In the genomic region with DNA sequence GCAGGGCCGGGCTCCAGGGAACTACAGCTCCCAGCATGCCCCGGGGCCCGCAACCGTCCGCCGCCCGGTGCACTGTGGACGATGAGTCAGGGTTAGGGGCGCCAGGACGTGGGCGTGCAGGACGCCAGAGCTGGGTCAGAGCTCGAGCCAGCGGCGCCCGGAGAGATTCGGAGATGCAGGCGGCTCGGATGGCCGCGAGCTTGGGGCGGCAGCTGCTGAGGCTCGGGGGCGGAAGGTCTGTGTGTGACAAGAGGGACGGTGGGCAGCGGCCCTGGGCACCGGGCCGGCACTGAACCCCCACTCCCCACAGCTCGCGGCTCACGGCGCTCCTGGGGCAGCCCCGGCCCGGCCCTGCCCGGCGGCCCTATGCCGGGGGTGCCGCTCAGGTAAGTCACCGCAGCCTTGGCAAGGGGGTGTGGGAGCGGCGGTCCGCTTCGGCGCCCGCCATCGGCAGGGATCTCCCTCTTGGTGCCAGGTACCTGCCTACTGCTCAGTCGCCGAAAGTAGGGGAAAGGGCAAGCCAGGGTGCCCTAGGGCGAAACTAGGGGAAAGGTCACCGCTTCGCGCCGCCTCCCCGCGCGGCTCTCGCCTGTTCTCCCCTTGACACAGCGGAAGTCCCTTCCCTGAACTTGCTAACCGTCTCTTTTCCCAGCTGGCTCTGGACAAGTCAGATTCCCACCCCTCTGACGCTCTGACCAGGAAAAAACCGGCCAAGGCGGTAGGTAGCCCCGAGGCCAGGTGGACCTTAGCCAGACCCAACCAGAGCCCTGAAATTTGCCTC, we compare ENCODE assay signal across 8 cellular contexts. TPM values are rescaled to one million over a fixed set of nuclear protein-coding genes. Genes with fewer than 3 reads are reported as not detected.
DNase-seq lines count a peak whose midpoint lies in the region; ATAC-seq and TF ChIP-seq lines count a peak whose summit lies in the region.

A gene (plus strand): TSS at position 127 of the 781 bp plus-strand sequence. CDS start 47 bp downstream, at position 174.
A gene (minus strand): TSS at position 25 of the 781 bp plus-strand sequence.

- H3K9me3 ChIP-seq in BLaER1 treated with 17β-estradiol and CSF1 and Interleukin-3, amounts not matched to agents 10 nM and 100 nM (replicated peaks in 1 of 11), result no peaks in the 10 kb centered on the region
- H3K9me3 ChIP-seq in HUES6 (ENCODE audit: control insufficient read depth, insufficient read depth, low read depth, low read length) (no peaks in the 10 kb centered on the region), SK-N-MC (ENCODE audit: low read depth, low read length) (no peaks in the 10 kb centered on the region), gastroesophageal sphincter (no peaks in the 10 kb centered on the region), neutrophil (no peaks in the 10 kb centered on the region)

- ATAC-seq in GM19351 (IDR thresholded peaks at IDR 0.05; ENCODE audit: unreplicated experiment) (peak; percentile 55), gastroesophageal sphincter (peak; percentile 89)

- 0% methylated on average over 1 of the region's 63 CpGs; no CpG with 5 or more reads in 1 of the 2 donors for WGBS in gastroesophageal sphincter (ENCODE audit: low coverage in 1 of 2), 2 donors

- DNase-seq in SK-N-MC (ENCODE audit: low read depth, low spot score) (no peak), superior temporal gyrus (ENCODE audit: extremely low spot score) (peak; percentile 90)
- DNase-seq in activated naive CD4-positive, alpha-beta T cell treated with anti-CD3 and anti-CD28 coated beads, Interleukin-2, amount 50 U/mL, for 16 hours, result peak; percentile 76

- TF ChIP-seq EP300 in gastroesophageal sphincter (IDR thresholded peaks at IDR 0.05), result no peak

- peak within 1 kb of the TSS; percentile 82 to 92 (median 87) for H3K27ac ChIP-seq in BLaER1 treated with 17β-estradiol and CSF1 and Interleukin-3, amounts not matched to agents 10 nM and 100 nM
- H3K27ac ChIP-seq in HUES6 (ENCODE audit: low read depth, low read length) (peak within 1 kb of the TSS; percentile 91), SK-N-MC (peak within 1 kb of the TSS; percentile 98), gastroesophageal sphincter (peak within 1 kb of the TSS; percentile 86 to 98 (median 92)), neutrophil (peak within 1 kb of the TSS; percentile 75)

- peaks cover 51 to 71% (median 59%) of the 10 kb centered on the region in 10 experiments for H3K4me1 ChIP-seq in BLaER1 treated with 17β-estradiol and CSF1 and Interleukin-3, amounts not matched to agents 10 nM and 100 nM
- H3K4me1 ChIP-seq in HUES6 (ENCODE audit: control insufficient read depth, insufficient read depth, low read length), result peaks cover 44% of the 10 kb centered on the region
- peaks cover 6 to 73% (median 34%) of the 10 kb centered on the region in 3 donors for H3K4me1 ChIP-seq in gastroesophageal sphincter
- H3K4me1 ChIP-seq in neutrophil (ENCODE audit: control insufficient read depth in 1 of 2, insufficient read depth in 1 of 2, low read depth in 1 of 2, low read length in 1 of 2), result peaks cover 33 to 43% of the 10 kb centered on the region in 2 experiments

- peaks cover 26 to 67% (median 50%) of the 10 kb centered on the region in 11 experiments; a peak in 20 of 22 replicates for H4K20me1 ChIP-seq in BLaER1 treated with 17β-estradiol and CSF1 and Interleukin-3, amounts not matched to agents 10 nM and 100 nM

- peak; percentile 57 to 75 for TF ChIP-seq POLR2A in gastroesophageal sphincter (IDR thresholded peaks at IDR 0.05)

- H3K4me3 ChIP-seq in BLaER1 treated with 17β-estradiol and CSF1 and Interleukin-3, amounts not matched to agents 10 nM and 100 nM, result peak within 1 kb of the TSS; percentile 88 to 99 (median 94)
- H3K4me3 ChIP-seq in HUES6 (ENCODE audit: low read depth, low read length), result peak within 1 kb of the TSS; percentile 90
- peak within 1 kb of the TSS; percentile 90 for H3K4me3 ChIP-seq in SK-N-MC
- peak within 1 kb of the TSS; percentile 62 to 81 for H3K4me3 ChIP-seq in gastroesophageal sphincter
- H3K4me3 ChIP-seq in neutrophil (ENCODE audit: low read depth in 1 of 2, low read length in 1 of 2), result peak within 1 kb of the TSS; percentile 89 to 90

- H3K4me2 ChIP-seq in BLaER1 treated with 17β-estradiol and CSF1 and Interleukin-3, amounts not matched to agents 10 nM and 100 nM, result peak within 1 kb of the TSS; percentile 94 to 100 (median 97)

- peak within 1 kb of the TSS; percentile 86 to 95 (median 93) for H3K9ac ChIP-seq in BLaER1 treated with 17β-estradiol and CSF1 and Interleukin-3, amounts not matched to agents 10 nM and 100 nM
- peak within 1 kb of the TSS; percentile 92 for H3K9ac ChIP-seq in HUES6 (ENCODE audit: low read length)
- peak within 1 kb of the TSS; percentile 82 for H3K9ac ChIP-seq in SK-N-MC (ENCODE audit: insufficient read length)

- H3K36me3 ChIP-seq in BLaER1 treated with 17β-estradiol and CSF1 and Interleukin-3, amounts not matched to agents 10 nM and 100 nM, result peaks cover 35 to 42% (median 37%) of the 10 kb centered on the region in 11 experiments
- peaks cover 41% of the 10 kb centered on the region for H3K36me3 ChIP-seq in HUES6 (ENCODE audit: control insufficient read depth, insufficient read depth, low read length)
- H3K36me3 ChIP-seq in SK-N-MC (ENCODE audit: insufficient read depth, low read length), result peaks cover 39% of the 10 kb centered on the region
- peaks cover 0 to 41% of the 10 kb centered on the region in 2 donors for H3K36me3 ChIP-seq in gastroesophageal sphincter
- peaks cover 33% of the 10 kb centered on the region for H3K36me3 ChIP-seq in neutrophil

- no peaks in the 10 kb centered on the region for H3K27me3 ChIP-seq in BLaER1 treated with 17β-estradiol and CSF1 and Interleukin-3, amounts not matched to agents 10 nM and 100 nM
- no peaks in the 10 kb centered on the region for H3K27me3 ChIP-seq in HUES6 (ENCODE audit: control insufficient read depth, insufficient read depth, low read length)
- H3K27me3 ChIP-seq in gastroesophageal sphincter, result no peaks in the 10 kb centered on the region
- peaks cover 12% of the 10 kb centered on the region for H3K27me3 ChIP-seq in neutrophil

- TF ChIP-seq CTCF in gastroesophageal sphincter (IDR thresholded peaks at IDR 0.05), result peak in 1 of 4 experiments; percentile 5
- no peak for TF ChIP-seq CTCF in neutrophil (IDR thresholded peaks at IDR 0.05)

RNA-seq across cellular contexts. Expression of the first gene that starts in this region (rescaled TPM):
- 100 to 1,000 TPM; 331 to 508 (median 475) TPM for total RNA-seq in gastroesophageal sphincter

RNA-seq across cellular contexts. Expression of the second gene that starts in this region (rescaled TPM):
- 10 to 100 TPM; 14.1 to 21.7 (median 16.5) TPM for total RNA-seq in gastroesophageal sphincter
